10 cellular contexts compared by ENCODE assay signal in the genomic region with DNA sequence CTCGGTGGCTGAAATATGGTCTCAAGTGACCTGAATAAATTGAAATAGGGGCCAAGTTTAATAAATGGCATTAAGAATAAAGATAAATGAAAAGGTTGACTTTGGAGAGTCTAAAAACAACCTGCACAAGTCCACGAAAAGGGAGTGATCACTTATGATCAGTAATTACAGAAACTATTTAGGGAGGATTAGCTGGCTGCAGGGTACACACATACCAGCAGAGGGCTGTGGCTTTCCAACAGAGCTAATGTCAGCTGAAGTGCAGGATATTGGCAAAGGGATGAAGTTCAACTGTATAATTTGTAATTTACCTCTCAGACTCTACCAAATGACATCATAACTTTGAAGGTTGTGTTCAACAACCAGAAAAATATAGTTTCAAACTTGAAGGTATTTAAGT.
DNase-seq lines count a peak whose midpoint lies in the region; ATAC-seq, FAIRE-seq and TF ChIP-seq lines count a peak whose summit lies in the region.
"Had no signal": no experiment of that assay in that cellular context is flagged by ENCODE, and none has a peak within 500 bp of the region (broad histone marks: within the 10 kb centered on the region; RNA-seq: fewer than 3 reads in every experiment).

No MANE protein-coding gene starts in this region.

- H3K4me3 Mint-ChIP-seq in endothelial cell (ENCODE audit: unreplicated experiment), result no peak overlapping the region
- H3K4me3 Mint-ChIP-seq in progenitor cell of endocrine pancreas (ENCODE audit: low read depth), result no peak overlapping the region
- H3K4me3 Mint-ChIP-seq in CD4-positive, alpha-beta T cell, result no peak overlapping the region

- H3K27ac Mint-ChIP-seq in endothelial cell (ENCODE audit: unreplicated experiment) (no peak overlapping the region), progenitor cell of endocrine pancreas (no peak overlapping the region)
- no peak overlapping the region for H3K27ac Mint-ChIP-seq in CD4-positive, alpha-beta T cell

- H3K9me3 Mint-ChIP-seq in endothelial cell (ENCODE audit: unreplicated experiment) (no peaks in the 10 kb centered on the region), progenitor cell of endocrine pancreas (ENCODE audit: low read depth) (no peaks in the 10 kb centered on the region)
- H3K9me3 Mint-ChIP-seq in CD4-positive, alpha-beta T cell, result no peaks in the 10 kb centered on the region

- no peaks in the 10 kb centered on the region for H3K9me3 ChIP-seq in CD4-positive, alpha-beta T cell (ENCODE audit: control insufficient read depth, low read length)
- H3K9me3 ChIP-seq: colonic mucosa, upper lobe of left lung had no signal

- CTCF ChIA-PET in CD4-positive, alpha-beta T cell (lab: Charles Lee), result no interaction called here

- H3K27me3 ChIP-seq in CD4-positive, alpha-beta T cell (ENCODE audit: control insufficient read depth, insufficient read depth, low read length), result no peaks in the 10 kb centered on the region
- H3K27me3 ChIP-seq: colonic mucosa, upper lobe of left lung had no signal

- H3K27me3 Mint-ChIP-seq in endothelial cell (ENCODE audit: unreplicated experiment) (peaks cover 3% of the 10 kb centered on the region), progenitor cell of endocrine pancreas (no peaks in the 10 kb centered on the region)
- peaks cover 17% of the 10 kb centered on the region for H3K27me3 Mint-ChIP-seq in CD4-positive, alpha-beta T cell

- intact Hi-C loops in CD4-positive, alpha-beta T cell (cut with DNase I, micrococcal nuclease), result no loop called here

- no peaks in the 10 kb centered on the region for H3K4me1 Mint-ChIP-seq in endothelial cell (ENCODE audit: unreplicated experiment)
- peaks cover 6% of the 10 kb centered on the region for H3K4me1 Mint-ChIP-seq in progenitor cell of endocrine pancreas (ENCODE audit: low read depth)
- H3K4me1 Mint-ChIP-seq in CD4-positive, alpha-beta T cell (ENCODE audit: low read depth), result no peaks in the 10 kb centered on the region

- TF ChIP-seq CTCF in endothelial cell (IDR thresholded peaks at IDR 0.05; ENCODE audit: unreplicated experiment) (peak; percentile 48), progenitor cell of endocrine pancreas (IDR thresholded peaks at IDR 0.05; ENCODE audit: unreplicated experiment) (peak; percentile 67)
- TF ChIP-seq CTCF in CD4-positive, alpha-beta T cell (IDR thresholded peaks at IDR 0.05), result no peak

- no peak for FAIRE-seq in urothelium cell line (lab: Jason Lieb, UNC)

- H3K36me3 Mint-ChIP-seq in endothelial cell (ENCODE audit: low read depth, unreplicated experiment) (no peaks in the 10 kb centered on the region), progenitor cell of endocrine pancreas (ENCODE audit: insufficient read depth) (no peaks in the 10 kb centered on the region)
- H3K36me3 Mint-ChIP-seq in CD4-positive, alpha-beta T cell (ENCODE audit: low read depth), result no peaks in the 10 kb centered on the region

- no peak for ATAC-seq in CD4-positive, alpha-beta T cell (ENCODE audit: poor library complexity)

- no peak overlapping the region for H3K27ac ChIP-seq in CD4-positive, alpha-beta T cell (ENCODE audit: low read depth, low read length)
- H3K27ac ChIP-seq: colonic mucosa, upper lobe of left lung had no signal

- DNase-seq in NCI-H1417 (lab: John Stamatoyannopoulos, UW) (peak in 2 of 3 experiments; percentile 34 to 45), NCI-H1417 treated with DMSO at 0.1 percent for 48 hours (lab: John Stamatoyannopoulos, UW) (no peak), NCI-H748 treated with DMSO at 0.1 percent for 48 hours (lab: John Stamatoyannopoulos, UW) (peak; percentile 12), endothelial cell (ENCODE audit: low spot score) (peak; percentile 38), progenitor cell of endocrine pancreas (ENCODE audit: low spot score, unreplicated experiment) (no peak), germinal center (ENCODE audit: low spot score) (no peak), urothelium cell line (ENCODE audit: low spot score) (no peak)
- DNase-seq in CD4-positive, alpha-beta T cell, result no peak
- DNase-seq: colonic mucosa, upper lobe of left lung had no signal

- POLR2A ChIA-PET in CD4-positive, alpha-beta T cell (lab: Charles Lee), result no interaction called here

Comparison
In these comparisons a context has a peak if more than half of its experiments do, and no peak if none do; other contexts are left out.
1. DNase-seq: peak in NCI-H1417 (2 of 3), NCI-H748 treated with DMSO at 0.1 percent for 48 hours (single experiment) and endothelial cell (single experiment); none in NCI-H1417 treated with DMSO at 0.1 percent for 48 hours (single experiment), progenitor cell of endocrine pancreas (single experiment), germinal center (single experiment), urothelium cell line (single experiment) and CD4-positive, alpha-beta T cell (0 of 10).